1 cellular context compared by ENCODE assay signal in genomic region chr9:115014438-115014837, GRCh38.
TF ChIP-seq lines count a peak whose summit lies in the region.

No MANE protein-coding gene starts in this region.

TF ChIP-seq in IMR-90, 13 proteins besides CTCF, POLR2A, EP300 and RAD21 (continued from another document):
- no peak for TF ChIP-seq USF2 (IDR thresholded peaks at IDR 0.05; ENCODE audit: low read depth, low read length)
- no peak for TF ChIP-seq SMC3 (IDR thresholded peaks at IDR 0.05; ENCODE audit: low read depth, low read length)
- TF ChIP-seq CHD1 (IDR thresholded peaks at IDR 0.05; ENCODE audit: low read depth, low read length), result no peak
- TF ChIP-seq MAFK (IDR thresholded peaks at IDR 0.05; ENCODE audit: low read depth, low read length), result no peak
- TF ChIP-seq FOS (IDR thresholded peaks at IDR 0.05; ENCODE audit: low read depth, low read length), result no peak
- no peak for TF ChIP-seq RFX5 (IDR thresholded peaks at IDR 0.05; ENCODE audit: low read depth, low read length)
- no peak for TF ChIP-seq CEBPB (IDR thresholded peaks at IDR 0.05; ENCODE audit: low read depth, low read length)
- no peak for TF ChIP-seq MXI1 (IDR thresholded peaks at IDR 0.05; ENCODE audit: borderline replicate concordance, low read depth, low read length)
- TF ChIP-seq BHLHE40 (IDR thresholded peaks at IDR 0.05; ENCODE audit: low read depth, low read length), result no peak
- TF ChIP-seq MAZ (IDR thresholded peaks at IDR 0.05; ENCODE audit: borderline replicate concordance, low read depth, low read length), result no peak
- no peak for TF ChIP-seq RCOR1 (IDR thresholded peaks at IDR 0.05; ENCODE audit: insufficient replicate concordance, low read length)
- no peak for TF ChIP-seq ELK1 (IDR thresholded peaks at IDR 0.05; ENCODE audit: borderline replicate concordance, low read depth, low read length)
TF ChIP-seq in IMR-90: peak in this region for 0.
